ENCODE assay signal across 12 cellular contexts in genomic region chr1:25873120-25873519, GRCh38. TPM values are rescaled to one million over a fixed set of nuclear protein-coding genes. Genes with fewer than 3 reads are reported as not detected.
DNase-seq lines count a peak whose midpoint lies in the region; ATAC-seq, FAIRE-seq and TF ChIP-seq lines count a peak whose summit lies in the region.
"Had no signal": no experiment of that assay in that cellular context is flagged by ENCODE, and none has a peak within 500 bp of the region (broad histone marks: within the 10 kb centered on the region; RNA-seq: fewer than 3 reads in every experiment).

No MANE protein-coding gene starts in this region.

- no peaks in the 10 kb centered on the region for H3K9me2 ChIP-seq in HCT116 (ENCODE audit: insufficient read depth)

- H3K27me3 ChIP-seq in HCT116 (ENCODE audit: insufficient read depth, low read length) = no peaks in the 10 kb centered on the region
- no peaks in the 10 kb centered on the region for H3K27me3 ChIP-seq in adipocyte (replicated peaks; ENCODE audit: control insufficient read depth, insufficient read depth, low read length)
- no peaks in the 10 kb centered on the region for H3K27me3 ChIP-seq in spleen (replicated peaks in 1 of 7)

- no peak overlapping the region for H2AFZ ChIP-seq in HCT116 (ENCODE audit: low read depth, low read length, poor library complexity, severe bottlenecking)

- H3K27ac Mint-ChIP-seq in activated CD4-positive, alpha-beta memory T cell treated with anti-CD3 and anti-CD28 coated beads, Interleukin-2, amount 10 ng/mL, durations not matched to agents 7 days and 5 days = no peak overlapping the region
- H3K27ac Mint-ChIP-seq: activated T-helper 17 cell treated with anti-CD3 and anti-CD28 coated beads, Interleukin-2, amount 50 U/mL, for 72 hours had no signal

- H3K27me3 Mint-ChIP-seq in activated CD4-positive, alpha-beta memory T cell treated with anti-CD3 and anti-CD28 coated beads, Interleukin-2, amount 10 ng/mL, durations not matched to agents 7 days and 5 days = peaks cover 19% of the 10 kb centered on the region
- H3K27me3 Mint-ChIP-seq: activated T-helper 17 cell treated with anti-CD3 and anti-CD28 coated beads, Interleukin-2, amount 50 U/mL, for 72 hours had no signal

- no peak overlapping the region for H3K27ac ChIP-seq in HCT116 (ENCODE audit: low read depth, low read length)
- H3K27ac ChIP-seq in spleen = peak overlapping the region in 6 of 8 donors; percentile 15 to 87 (median 52)

- no peaks in the 10 kb centered on the region for H3K36me3 ChIP-seq in HCT116 (ENCODE audit: control insufficient read depth in 1 of 2, insufficient read depth in 2 of 2, low read length in 2 of 2)
- H3K36me3 ChIP-seq in adipocyte (ENCODE audit: control insufficient read depth, insufficient read depth, low read length, severe bottlenecking) = peaks cover 2% of the 10 kb centered on the region
- H3K36me3 ChIP-seq in spleen = peaks cover 0 to 22% (median 0%) of the 10 kb centered on the region in 6 donors

- CTCF ChIA-PET in HCT116 (lab: Charles Lee) = no interaction called here
- CTCF ChIA-PET in activated CD4-positive, alpha-beta memory T cell treated with anti-CD3 and anti-CD28 coated beads, Interleukin-2, amount 10 ng/mL, durations not matched to agents 7 days and 5 days (lab: Charles Lee) = no interaction called here

- peaks cover 7% of the 10 kb centered on the region for H3K4me1 Mint-ChIP-seq in activated CD4-positive, alpha-beta memory T cell treated with anti-CD3 and anti-CD28 coated beads, Interleukin-2, amount 10 ng/mL, durations not matched to agents 7 days and 5 days
- H3K4me1 Mint-ChIP-seq: activated T-helper 17 cell treated with anti-CD3 and anti-CD28 coated beads, Interleukin-2, amount 50 U/mL, for 72 hours had no signal

- RAD21 ChIA-PET in HCT116 (lab: Charles Lee; ENCODE audit: low non-redundant PET in 1 of 2, low total read pairs in 2 of 2, uncharacterized antibody in 2 of 2, unreplicated experiment in 2 of 2) = no interaction called here

- H4K20me1 ChIP-seq in HCT116 (ENCODE audit: insufficient read depth) = no peaks in the 10 kb centered on the region

- POLR2A ChIA-PET in HCT116 (lab: Charles Lee) = no interaction called here
- POLR2A ChIA-PET in activated CD4-positive, alpha-beta memory T cell treated with anti-CD3 and anti-CD28 coated beads, Interleukin-2, amount 10 ng/mL, durations not matched to agents 7 days and 5 days (lab: Charles Lee) = no interaction called here

- H3K4me2 ChIP-seq in HCT116 (ENCODE audit: low read length) = peak overlapping the region; percentile 11; the same call in 1 of the 2 replicates

- no peak for TF ChIP-seq RAD21 in HCT116 (IDR thresholded peaks at IDR 0.05; ENCODE audit: low read depth)

- BruUV-seq in HCT116 (replicated peaks; lab: Mats Ljungman, UMichigan) = no TSS peak

- intact Hi-C loops in HCT116 (cut with micrococcal nuclease) = no loop called here
- intact Hi-C loops in spleen (cut with DNase I; ENCODE audit: low total_unique reads) = loop anchor here (10.0 kb wide), 1 partner anchor 48 kb away; no protein-coding TSS in a partner anchor

- 74 to 92% (median 78%) methylated on average over 3 of the region's 3 CpGs for WGBS in spleen, 5 donors

- no peak overlapping the region for H3K4me3 ChIP-seq in HCT116 (replicated peaks in 1 of 2; ENCODE audit: low read depth in 1 of 2, low read length in 2 of 2)
- no peak overlapping the region for H3K4me3 ChIP-seq in adipocyte (ENCODE audit: low read length)
- no peak overlapping the region for H3K4me3 ChIP-seq in spleen

- TF ChIP-seq POLR2A in HCT116 (IDR thresholded peaks at IDR 0.05; ENCODE audit: borderline replicate concordance, extremely low read depth, insufficient read depth, insufficient read length) = no peak
- no peak for TF ChIP-seq POLR2A in spleen (IDR thresholded peaks at IDR 0.05)
- no peak for TF ChIP-seq POLR2A in H54 (IDR thresholded peaks at IDR 0.05; ENCODE audit: low read depth, low read length)

- peaks cover 10% of the 10 kb centered on the region; the same call in 1 of the 2 replicates for H3K79me2 ChIP-seq in HCT116 (ENCODE audit: insufficient read depth, low read length)

- no peaks in the 10 kb centered on the region for H3K36me3 Mint-ChIP-seq in activated CD4-positive, alpha-beta memory T cell treated with anti-CD3 and anti-CD28 coated beads, Interleukin-2, amount 10 ng/mL, durations not matched to agents 7 days and 5 days (ENCODE audit: low read depth)

- TF ChIP-seq CTCF in HCT116 (IDR thresholded peaks at IDR 0.05 in 2 of 3, conservative IDR thresholded peaks at IDR 0.05 in 1 of 3; ENCODE audit: borderline replicate concordance in 1 of 3, insufficient read depth in 1 of 3, low read depth in 2 of 3, low read length in 2 of 3) = no peak
- TF ChIP-seq CTCF in spleen (IDR thresholded peaks at IDR 0.05 in 8 of 11, conservative IDR thresholded peaks at IDR 0.05 in 3 of 11) = no peak
- TF ChIP-seq CTCF in GM20000 (IDR thresholded peaks at IDR 0.05; ENCODE audit: extremely low read depth, missing control alignments) = no peak

- H3K9ac ChIP-seq in HCT116 (ENCODE audit: low read length) = no peak overlapping the region
- no peak overlapping the region for H3K9ac ChIP-seq in adipocyte (ENCODE audit: low read length)

- no peak overlapping the region for H3K4me3 Mint-ChIP-seq in activated CD4-positive, alpha-beta memory T cell treated with anti-CD3 and anti-CD28 coated beads, Interleukin-2, amount 10 ng/mL, durations not matched to agents 7 days and 5 days
- H3K4me3 Mint-ChIP-seq: activated T-helper 17 cell treated with anti-CD3 and anti-CD28 coated beads, Interleukin-2, amount 50 U/mL, for 72 hours had no signal

- DNase-seq in HCT116 (ENCODE audit: low read depth, low spot score) (no peak), adipocyte (ENCODE audit: low read depth) (peak; percentile 18), left lobe of liver (ENCODE audit: low spot score) (peak; percentile 98), spleen (peak; percentile 64), cortex of kidney (lab: John Stamatoyannopoulos, UW) (no peak), H54 (ENCODE audit: insufficient read length, low spot score) (no peak), GM20000 (ENCODE audit: low spot score) (no peak)
- no peak for DNase-seq in activated CD4-positive, alpha-beta memory T cell treated with anti-CD3 and anti-CD28 coated beads, Interleukin-2, amount 10 ng/mL, durations not matched to agents 7 days and 5 days
- DNase-seq: activated CD4-positive, alpha-beta T cell treated with anti-CD3 and anti-CD28 coated beads for 4 hours; NCI-H2081; stimulated activated naive CD8-positive, alpha-beta T cell treated with anti-CD3 and anti-CD28 coated beads, Interleukin-15, Interleukin-2, amounts not matched to agents 100 U/mL and 50 U/mL, for 24 hours had no signal

- no peak for FAIRE-seq in H54 (lab: Jason Lieb, UNC)

- no peaks in the 10 kb centered on the region for H3K9me3 ChIP-seq in HCT116 (ENCODE audit: control insufficient read depth in 1 of 2, insufficient read depth in 1 of 2, low read depth in 1 of 2, low read length in 2 of 2)
- H3K9me3 ChIP-seq in adipocyte (ENCODE audit: control insufficient read depth, low read length) = no peaks in the 10 kb centered on the region
- H3K9me3 ChIP-seq in spleen = no peaks in the 10 kb centered on the region

- ATAC-seq in HCT116 = no peak
- peak; percentile 72 for ATAC-seq in left lobe of liver
- ATAC-seq: activated T-helper 17 cell treated with anti-CD3 and anti-CD28 coated beads, Interleukin-2, amount 50 U/mL, for 72 hours; stimulated activated naive CD8-positive, alpha-beta T cell treated with anti-CD3 and anti-CD28 coated beads, Interleukin-15, Interleukin-2, amounts not matched to agents 100 U/mL and 50 U/mL, for 24 hours had no signal

- H3K9me3 Mint-ChIP-seq in activated CD4-positive, alpha-beta memory T cell treated with anti-CD3 and anti-CD28 coated beads, Interleukin-2, amount 10 ng/mL, durations not matched to agents 7 days and 5 days = no peaks in the 10 kb centered on the region
- H3K9me3 Mint-ChIP-seq: activated T-helper 17 cell treated with anti-CD3 and anti-CD28 coated beads, Interleukin-2, amount 50 U/mL, for 72 hours had no signal

- peaks cover 35 to 68% of the 10 kb centered on the region in 2 experiments for H3K4me1 ChIP-seq in HCT116 (ENCODE audit: control insufficient read depth in 1 of 2, insufficient read depth in 2 of 2, low read length in 2 of 2)
- H3K4me1 ChIP-seq in adipocyte (ENCODE audit: control insufficient read depth, insufficient read depth, low read length) = peaks cover 19% of the 10 kb centered on the region
- H3K4me1 ChIP-seq in spleen = peaks cover 32 to 79% (median 69%) of the 10 kb centered on the region in 6 donors

TF ChIP-seq in HCT116, 20 proteins besides CTCF, POLR2A, EP300 and RAD21 (continues in another document):
- TF ChIP-seq ZNF274 (IDR thresholded peaks at IDR 0.05; ENCODE audit: low read depth, low read length) (no peak), EGR1 (IDR thresholded peaks at IDR 0.05; ENCODE audit: low read depth) (no peak)

RNA-seq across cellular contexts. Expression of gene PAQR7, which starts 2.4 kb away (rescaled TPM):
- total RNA-seq in HCT116 (2021; ENCODE audit: unreplicated experiment) (13.1 TPM), left lobe of liver (5.1 TPM), spleen (10 to 100 TPM in 4 of 7 donors, 1 to 10 TPM in 3; 9.2 to 14.2 (median 11.9) TPM)
- 12.6 and 14.9 TPM in 2 replicates for polyA plus RNA-seq in HCT116 (2012)
- polyA plus RNA-seq in spleen = 1 to 10 TPM; 3.0 to 4.8 (median 4.0) TPM
- total RNA-seq in activated CD4-positive, alpha-beta memory T cell treated with anti-CD3 and anti-CD28 coated beads, Interleukin-2, amount 10 ng/mL, durations not matched to agents 7 days and 5 days = 1 to 10 TPM; 1.4 TPM

RNA-seq across cellular contexts. Expression of gene AUNIP, which starts 13.9 kb away (rescaled TPM):
- total RNA-seq in HCT116 (2021; ENCODE audit: unreplicated experiment) (12.1 TPM), left lobe of liver (not detected), spleen (1 to 10 TPM in 1 of 7 donors, under 1 TPM in 3, not detected in 3; 0.28 to 1.3 (median 0.71) TPM)
- polyA plus RNA-seq in HCT116 (2012) = 4.2 and 6.1 TPM in 2 replicates
- under 1 TPM; 0.07 to 0.61 (median 0.38) TPM for polyA plus RNA-seq in spleen
- total RNA-seq in activated CD4-positive, alpha-beta memory T cell treated with anti-CD3 and anti-CD28 coated beads, Interleukin-2, amount 10 ng/mL, durations not matched to agents 7 days and 5 days = 1 to 10 TPM; 5.2 to 5.4 TPM

RNA-seq across cellular contexts. Expression of gene STMN1, which starts 33.1 kb away (rescaled TPM):
- total RNA-seq in HCT116 (2021; ENCODE audit: unreplicated experiment) (368 TPM), left lobe of liver (5.2 TPM), spleen (10 to 100 TPM; 40.3 to 59.5 (median 47.8) TPM)
- 101 and 192 TPM in 2 replicates for polyA plus RNA-seq in HCT116 (2012)
- polyA plus RNA-seq in spleen = 100 to 1,000 TPM in 1 of 3 donors, 10 to 100 TPM in 2; 48.4 to 174 (median 95.8) TPM
- 100 to 1,000 TPM; 610 to 616 TPM for total RNA-seq in activated CD4-positive, alpha-beta memory T cell treated with anti-CD3 and anti-CD28 coated beads, Interleukin-2, amount 10 ng/mL, durations not matched to agents 7 days and 5 days

RNA-seq across cellular contexts. Expression of gene MTFR1L, which starts 53.4 kb away (rescaled TPM):
- 35.8 TPM for total RNA-seq in HCT116 (2021; ENCODE audit: unreplicated experiment)
- polyA plus RNA-seq in HCT116 (2012) = 31.3 and 38.4 TPM in 2 replicates
- 52.7 TPM for total RNA-seq in left lobe of liver
- total RNA-seq in spleen = 10 to 100 TPM; 44.6 to 74.7 (median 53.7) TPM
- polyA plus RNA-seq in spleen = 10 to 100 TPM; 32.1 to 44.3 (median 43.0) TPM
- 10 to 100 TPM; 36.6 to 37.7 TPM for total RNA-seq in activated CD4-positive, alpha-beta memory T cell treated with anti-CD3 and anti-CD28 coated beads, Interleukin-2, amount 10 ng/mL, durations not matched to agents 7 days and 5 days

Comparison
In these comparisons a context has a peak if more than half of its experiments do, and no peak if none do; other contexts are left out.
1. DNase-seq: peak in adipocyte (single experiment), left lobe of liver (single experiment) and spleen (single experiment); none in HCT116 (single experiment), activated CD4-positive, alpha-beta memory T cell treated with anti-CD3 and anti-CD28 coated beads, Interleukin-2, amount 10 ng/mL, durations not matched to agents 7 days and 5 days (single experiment), cortex of kidney (single experiment), H54 (single experiment) and GM20000 (single experiment).